9 cellular contexts compared by ENCODE assay signal in genomic region chr13:113364371-113364932, GRCh38. TPM values are rescaled to one million over a fixed set of nuclear protein-coding genes. Genes with fewer than 3 reads are reported as not detected.
DNase-seq lines count a peak whose midpoint lies in the region; ATAC-seq, FAIRE-seq and TF ChIP-seq lines count a peak whose summit lies in the region.
"Had no signal": no experiment of that assay in that cellular context is flagged by ENCODE, and none has a peak within 500 bp of the region (broad histone marks: within the 10 kb centered on the region; RNA-seq: fewer than 3 reads in every experiment).

No MANE protein-coding gene starts in this region.

- no peak for ATAC-seq in right lobe of liver

- peaks cover 0 to 28% (median 0%) of the 10 kb centered on the region in 4 donors for H3K4me1 ChIP-seq in right lobe of liver
- H3K4me1 ChIP-seq in testis, result peaks cover 9% of the 10 kb centered on the region

- H3K4me3 ChIP-seq in astrocyte of the spinal cord (ENCODE audit: low read depth, low read length) (peak overlapping the region; percentile 25), right lobe of liver (peak overlapping the region in 2 of 3 donors; percentile 33 to 43), testis (peak overlapping the region; percentile 59 to 70)

- H3K27ac ChIP-seq in right lobe of liver (peak overlapping the region in 2 of 3 donors; percentile 26 to 51), testis (peak overlapping the region; percentile 88)

- intact Hi-C loops in right lobe of liver (cut with DNase I) (no loop called here), testis (cut with DNase I; ENCODE audit: low total_unique reads) (no loop called here)

- H3K9me3 ChIP-seq in right lobe of liver, result no peaks in the 10 kb centered on the region
- H3K9me3 ChIP-seq in testis, result no peaks in the 10 kb centered on the region

- peaks cover 0 to 4% (median 0%) of the 10 kb centered on the region in 4 donors for H3K36me3 ChIP-seq in right lobe of liver
- H3K36me3 ChIP-seq in testis (ENCODE audit: low read depth, missing control alignments), result no peaks in the 10 kb centered on the region

- H3K27me3 ChIP-seq in right lobe of liver, result no peaks in the 10 kb centered on the region
- no peaks in the 10 kb centered on the region for H3K27me3 ChIP-seq in testis

- no peak for TF ChIP-seq POLR2A in right lobe of liver (IDR thresholded peaks at IDR 0.05)
- no peak for TF ChIP-seq POLR2A in testis (IDR thresholded peaks at IDR 0.05)

- in situ Hi-C loops in astrocyte of the spinal cord (cut with HindIII; ENCODE audit: low sequenced_read_pairs), result no loop called here

- DNase-seq in HTR-8/SVneo (ENCODE audit: insufficient read length, low spot score) (peak; percentile 22), astrocyte of the spinal cord (ENCODE audit: low read depth, low spot score) (no peak), right lobe of liver (no peak), testis (no peak), HCEC 1CT (no peak), OCI-M1 (lab: John Stamatoyannopoulos, UW) (no peak), NCI-H1694 (lab: John Stamatoyannopoulos, UW) (no peak)
- no peak for DNase-seq in activated CD4-positive, CD25-positive, alpha-beta regulatory T cell (lab: John Stamatoyannopoulos, UW)

- WGBS in right lobe of liver (ENCODE audit: insufficient coverage, low coverage, low lambda C conversion rate, missing lambda C conversion rate), result 37% methylated on average over 10 of the region's 41 CpGs
- WGBS in testis, 2 donors, result 3 to 7% methylated on average over 28 to 35 of the region's 41 CpGs

- no peak for TF ChIP-seq CTCF in astrocyte of the spinal cord (IDR thresholded peaks at IDR 0.05; ENCODE audit: low read depth, low read length)
- TF ChIP-seq CTCF in right lobe of liver (IDR thresholded peaks at IDR 0.05), result no peak
- TF ChIP-seq CTCF in testis (IDR thresholded peaks at IDR 0.05), result no peak

- FAIRE-seq in HTR-8/SVneo (lab: Jason Lieb, UNC), result no peak
- FAIRE-seq: frontal cortex had no signal

RNA-seq across cellular contexts. Expression of gene GRTP1, which starts 0.5 kb away (rescaled TPM):
- 10 to 100 TPM; 18.5 to 41.3 (median 30.8) TPM for total RNA-seq in right lobe of liver
- 10 to 100 TPM; 19.1 to 25.7 TPM for total RNA-seq in testis
- polyA plus RNA-seq in testis (ENCODE audit: insufficient read depth, low read depth, low replicate concordance), result 18.7 TPM
